10 cellular contexts compared by ENCODE assay signal in the genomic region with DNA sequence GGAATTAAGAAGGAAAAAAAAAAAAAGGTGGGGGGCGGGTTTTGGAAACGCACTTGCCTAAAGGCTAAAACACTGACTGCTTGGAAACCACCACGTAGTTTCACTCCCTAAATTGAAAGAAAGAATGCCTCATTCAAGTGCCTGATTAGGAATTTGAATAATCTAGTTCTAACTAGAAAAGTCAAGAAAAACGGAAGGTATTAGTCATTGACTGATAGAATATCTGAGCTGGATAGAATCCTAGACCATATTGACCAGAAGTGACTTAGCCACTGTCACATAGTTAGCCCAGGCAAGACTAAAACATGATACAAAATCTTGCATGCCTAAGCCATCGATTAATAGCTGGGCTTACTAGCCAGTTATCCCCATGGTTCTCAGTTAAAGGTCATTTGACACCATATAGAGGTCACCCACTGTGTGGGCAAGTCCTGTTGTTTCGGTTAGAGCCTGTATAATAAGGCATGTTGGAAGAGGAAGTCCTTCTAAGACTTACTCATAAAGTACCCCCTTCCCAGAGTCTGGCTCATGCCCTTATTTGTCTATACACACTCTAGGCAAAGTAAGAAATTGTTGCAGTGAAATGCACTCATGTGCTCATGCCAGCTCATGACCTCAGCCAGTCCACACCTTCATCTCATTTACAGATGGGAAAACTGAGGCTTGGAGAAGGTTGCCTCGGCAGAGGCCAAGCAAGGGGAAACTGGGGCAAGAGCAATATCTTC. TPM values are rescaled to one million over a fixed set of nuclear protein-coding genes. Genes with fewer than 3 reads are reported as not detected.
A peak's percentile ranks its signal among the peaks of the same experiment; 100 is the strongest.
DNase-seq lines count a peak whose midpoint lies in the region; ATAC-seq and TF ChIP-seq lines count a peak whose summit lies in the region.
"Had no signal": no experiment of that assay in that cellular context is flagged by ENCODE, and none has a peak within 500 bp of the region (broad histone marks: within the 10 kb centered on the region; RNA-seq: fewer than 3 reads in every experiment).

No MANE protein-coding gene starts in this region.

- H3K9me3 Mint-ChIP-seq in natural killer cell treated with Interleukin-12 subunit alpha and Interleukin-12 subunit beta and Interleukin-15 and Interleukin-18, amount 100 ng/mL, for 72 hours: no peaks in the 10 kb centered on the region
- no peaks in the 10 kb centered on the region for H3K9me3 Mint-ChIP-seq in natural killer cell
- no peaks in the 10 kb centered on the region for H3K9me3 Mint-ChIP-seq in CD4-positive, alpha-beta T cell

- no peaks in the 10 kb centered on the region for H3K9me3 ChIP-seq in breast epithelium
- no peaks in the 10 kb centered on the region for H3K9me3 ChIP-seq in CD4-positive, alpha-beta T cell (ENCODE audit: control insufficient read depth, low read length)
- H3K9me3 ChIP-seq: BLaER1 had no signal

- peak overlapping the region; percentile 14 to 31 for H3K27ac ChIP-seq in breast epithelium
- no peak overlapping the region for H3K27ac ChIP-seq in CD4-positive, alpha-beta T cell (ENCODE audit: low read depth, low read length)
- H3K27ac ChIP-seq: BLaER1, WERI-Rb-1 had no signal

- CTCF ChIA-PET in CD4-positive, alpha-beta T cell (lab: Charles Lee): interaction anchor here (0.7 kb wide), 1 partner anchor 1219 kb away, joined by 3 read pairs; no protein-coding TSS in a partner anchor

- H3K36me3 ChIP-seq in breast epithelium: no peaks in the 10 kb centered on the region
- H3K36me3 ChIP-seq: BLaER1, WERI-Rb-1 had no signal

- intact Hi-C loops in natural killer cell (cut with micrococcal nuclease) (no loop called here), breast epithelium (cut with DNase I; ENCODE audit: low total_unique reads) (no loop called here)
- intact Hi-C loops in CD4-positive, alpha-beta T cell (cut with DNase I, micrococcal nuclease): no loop called here

- no peaks in the 10 kb centered on the region for H3K4me1 Mint-ChIP-seq in natural killer cell treated with Interleukin-12 subunit alpha and Interleukin-12 subunit beta and Interleukin-15 and Interleukin-18, amount 100 ng/mL, for 72 hours (ENCODE audit: low read depth in 2 of 2)
- H3K4me1 Mint-ChIP-seq in natural killer cell: no peaks in the 10 kb centered on the region
- H3K4me1 Mint-ChIP-seq in CD4-positive, alpha-beta T cell (ENCODE audit: low read depth): no peaks in the 10 kb centered on the region

- POLR2A ChIA-PET in CD4-positive, alpha-beta T cell (lab: Charles Lee): no interaction called here

- ATAC-seq in natural killer cell treated with Interleukin-12 subunit alpha and Interleukin-12 subunit beta and Interleukin-15 and Interleukin-18, amount 100 ng/mL, for 72 hours: peak; percentile 37 to 65
- no peak for ATAC-seq in natural killer cell
- ATAC-seq in HG03457 (IDR thresholded peaks at IDR 0.05; ENCODE audit: unreplicated experiment): peak; percentile 47
- no peak for ATAC-seq in HG02970 (IDR thresholded peaks at IDR 0.05; ENCODE audit: low FRiP score, unreplicated experiment)
- no peak for ATAC-seq in CD4-positive, alpha-beta T cell (ENCODE audit: poor library complexity)

- TF ChIP-seq CTCF in natural killer cell (IDR thresholded peaks at IDR 0.05): no peak
- TF ChIP-seq CTCF in breast epithelium (IDR thresholded peaks at IDR 0.05): no peak
- no peak for TF ChIP-seq CTCF in CD4-positive, alpha-beta T cell (IDR thresholded peaks at IDR 0.05)

- H3K27me3 Mint-ChIP-seq in natural killer cell treated with Interleukin-12 subunit alpha and Interleukin-12 subunit beta and Interleukin-15 and Interleukin-18, amount 100 ng/mL, for 72 hours: peaks cover 3 to 15% of the 10 kb centered on the region in 2 donors
- no peaks in the 10 kb centered on the region for H3K27me3 Mint-ChIP-seq in natural killer cell (ENCODE audit: low read depth in 2 of 2)
- no peaks in the 10 kb centered on the region for H3K27me3 Mint-ChIP-seq in CD4-positive, alpha-beta T cell

- no peak overlapping the region for H3K4me3 Mint-ChIP-seq in natural killer cell treated with Interleukin-12 subunit alpha and Interleukin-12 subunit beta and Interleukin-15 and Interleukin-18, amount 100 ng/mL, for 72 hours
- no peak overlapping the region for H3K4me3 Mint-ChIP-seq in natural killer cell
- no peak overlapping the region for H3K4me3 Mint-ChIP-seq in CD4-positive, alpha-beta T cell

- no peaks in the 10 kb centered on the region for H3K4me1 ChIP-seq in breast epithelium
- H3K4me1 ChIP-seq: BLaER1 had no signal

- no peak overlapping the region for H3K27ac Mint-ChIP-seq in natural killer cell treated with Interleukin-12 subunit alpha and Interleukin-12 subunit beta and Interleukin-15 and Interleukin-18, amount 100 ng/mL, for 72 hours
- no peak overlapping the region for H3K27ac Mint-ChIP-seq in natural killer cell
- H3K27ac Mint-ChIP-seq in CD4-positive, alpha-beta T cell: no peak overlapping the region

- no peak for TF ChIP-seq POLR2A in breast epithelium (IDR thresholded peaks at IDR 0.05)

- no peak for DNase-seq in natural killer cell treated with Interleukin-12 subunit alpha and Interleukin-12 subunit beta and Interleukin-15 and Interleukin-18, amount 100 ng/mL, for 72 hours (ENCODE audit: low spot score)
- no peak for DNase-seq in natural killer cell
- DNase-seq in breast epithelium (ENCODE audit: low spot score in 2 of 2): no peak
- no peak for DNase-seq in amygdala (lab: John Stamatoyannopoulos, UW)
- DNase-seq in CD4-positive, alpha-beta T cell: no peak
- DNase-seq in DMS79 treated with DMSO at 0.1 percent for 48 hours (lab: John Stamatoyannopoulos, UW): no peak
- DNase-seq: WERI-Rb-1 had no signal

- H3K36me3 Mint-ChIP-seq in natural killer cell treated with Interleukin-12 subunit alpha and Interleukin-12 subunit beta and Interleukin-15 and Interleukin-18, amount 100 ng/mL, for 72 hours: no peaks in the 10 kb centered on the region
- H3K36me3 Mint-ChIP-seq in natural killer cell: no peaks in the 10 kb centered on the region
- no peaks in the 10 kb centered on the region for H3K36me3 Mint-ChIP-seq in CD4-positive, alpha-beta T cell (ENCODE audit: low read depth)

- H3K27me3 ChIP-seq in breast epithelium: no peaks in the 10 kb centered on the region
- H3K27me3 ChIP-seq in CD4-positive, alpha-beta T cell (ENCODE audit: control insufficient read depth, insufficient read depth, low read length): no peaks in the 10 kb centered on the region
- H3K27me3 ChIP-seq: BLaER1 had no signal

- no peak overlapping the region for H3K4me3 ChIP-seq in breast epithelium
- H3K4me3 ChIP-seq: BLaER1 had no signal

RNA-seq across cellular contexts. Expression of a gene that starts 40.2 kb away (rescaled TPM):
- total RNA-seq in natural killer cell treated with Interleukin-12 subunit alpha and Interleukin-12 subunit beta and Interleukin-15 and Interleukin-18, amount 100 ng/mL, for 72 hours: under 1 TPM; 0.07 to 0.50 TPM
- total RNA-seq in natural killer cell (under 1 TPM in 2 of 3 donors, not detected in 1; 0.28 to 0.35 TPM), breast epithelium (1 to 10 TPM; 6.6 to 9.5 (median 9.4) TPM)
- total RNA-seq in CD4-positive, alpha-beta T cell: under 1 TPM; 0.11 to 0.42 TPM

Comparison
In these comparisons a context has a peak if more than half of its experiments do, and no peak if none do; other contexts are left out.
1. ATAC-seq: peak in natural killer cell treated with Interleukin-12 subunit alpha and Interleukin-12 subunit beta and Interleukin-15 and Interleukin-18, amount 100 ng/mL, for 72 hours (2 of 2) and HG03457 (single experiment); none in natural killer cell (0 of 3), HG02970 (single experiment) and CD4-positive, alpha-beta T cell (single experiment).
2. RNA of a gene that starts 40.2 kb away (total RNA-seq): 6.6 to 9.5 TPM in breast epithelium; 0.07 to 0.50 TPM in natural killer cell treated with Interleukin-12 subunit alpha and Interleukin-12 subunit beta and Interleukin-15 and Interleukin-18, amount 100 ng/mL, for 72 hours, 0.11 to 0.42 TPM in CD4-positive, alpha-beta T cell and 0.28 to 0.35 TPM in natural killer cell; every median in the first group is over 4 times any median in the second.